In genomic region chr9:101158361-101158760, GRCh38 we compare ENCODE assay signal across 32 cellular contexts.
"Had no signal": no experiment of that assay in that cellular context is flagged by ENCODE, and none has a peak within 500 bp of the region (broad histone marks: within the 10 kb centered on the region; RNA-seq: fewer than 3 reads in every experiment).

No MANE protein-coding gene starts in this region.

- H3K4me3 Mint-ChIP-seq: naive thymus-derived CD8-positive, alpha-beta T cell; natural killer cell treated with Interleukin-12 subunit alpha and Interleukin-12 subunit beta and Interleukin-15 and Interleukin-18, amount 100 ng/mL, for 72 hours; nephron progenitor cell; neural crest cell; stimulated activated memory B cell treated with anti-CD40 and anti-IgM and Interleukin-4, amounts not matched to agents 10 μg/mL and 1 μg/mL and 100 μg/mL, for 72 hours; stimulated activated naive CD8-positive, alpha-beta T cell treated with anti-CD3 and anti-CD28 coated beads, Interleukin-15, amount 100 ng/mL, for 72 hours; type B pancreatic cell had no signal

- H3K9me3 ChIP-seq: ovary, psoas muscle, spleen, suprapubic skin, testis, tibial artery, transverse colon, upper lobe of right lung, uterus had no signal

- H3K4me1 Mint-ChIP-seq: naive thymus-derived CD8-positive, alpha-beta T cell; nephron progenitor cell; stimulated activated memory B cell treated with anti-CD40 and anti-IgM and Interleukin-4, amounts not matched to agents 10 μg/mL and 1 μg/mL and 100 μg/mL, for 72 hours; stimulated activated naive CD8-positive, alpha-beta T cell treated with anti-CD3 and anti-CD28 coated beads, Interleukin-15, amount 100 ng/mL, for 72 hours had no signal

- H3K9ac ChIP-seq: parathyroid adenoma had no signal

- H3K4me3 ChIP-seq: ovary, psoas muscle, skin epidermis, smooth muscle cell, spleen, suprapubic skin, testis, tibial artery, transverse colon, upper lobe of right lung, uterus had no signal

- H3K4me1 ChIP-seq: parathyroid adenoma, psoas muscle, spleen, suprapubic skin, testis, tibial artery, transverse colon, upper lobe of right lung, uterus had no signal

- DNase-seq: naive thymus-derived CD8-positive, alpha-beta T cell; nephron progenitor cell; occipital lobe; ovary; posterior cingulate gyrus; psoas muscle; right cardiac atrium; spleen; stimulated activated CD4-positive, alpha-beta T cell treated with anti-CD3 and anti-CD28 coated beads, Interleukin-12 subunit alpha, Interleukin-12 subunit beta, amount 100 ng/mL, for 4 hours; stimulated activated CD4-positive, alpha-beta T cell treated with anti-CD3 and anti-CD28 coated beads, Interleukin-1b, Interleukin-23, amount 100 ng/mL, for 48 hours; stimulated activated CD4-positive, alpha-beta T cell treated with anti-CD3 and anti-CD28 coated beads, Interleukin-4, amount 100 ng/mL, for 1 hour; stimulated activated CD4-positive, alpha-beta T cell treated with anti-CD3 and anti-CD28 coated beads, Interleukin-4, amount 100 ng/mL, for 4 hours; stimulated activated CD8-positive, alpha-beta memory T cell treated with anti-CD3 and anti-CD28 coated beads, Interleukin-4, amount 100 ng/mL, for 48 hours; stimulated activated naive CD4-positive, alpha-beta T cell; stimulated activated naive CD8-positive, alpha-beta T cell treated with anti-CD3 and anti-CD28 coated beads, Interleukin-15, amount 100 ng/mL, for 72 hours; stimulated activated naive CD8-positive, alpha-beta T cell treated with anti-CD3 and anti-CD28 coated beads, Interleukin-15, Interleukin-2, amounts not matched to agents 100 U/mL and 50 U/mL, for 24 hours; substantia nigra; testis; tibial artery; transverse colon; upper lobe of right lung; uterus had no signal

- H3K27ac Mint-ChIP-seq: naive thymus-derived CD8-positive, alpha-beta T cell; natural killer cell treated with Interleukin-12 subunit alpha and Interleukin-12 subunit beta and Interleukin-15 and Interleukin-18, amount 100 ng/mL, for 72 hours; nephron progenitor cell; progenitor cell of endocrine pancreas; stimulated activated memory B cell treated with anti-CD40 and anti-IgM and Interleukin-4, amounts not matched to agents 10 μg/mL and 1 μg/mL and 100 μg/mL, for 72 hours; stimulated activated naive CD8-positive, alpha-beta T cell treated with anti-CD3 and anti-CD28 coated beads, Interleukin-15, amount 100 ng/mL, for 72 hours; type B pancreatic cell had no signal

- H3K27ac ChIP-seq: ovary, parathyroid adenoma, psoas muscle, skin epidermis, spleen, suprapubic skin, testis, tibial artery, transverse colon, upper lobe of right lung, uterus had no signal

- H3K36me3 ChIP-seq: ovary, spleen, suprapubic skin, tibial artery, transverse colon, upper lobe of right lung, uterus had no signal

- H3K79me2 ChIP-seq: parathyroid adenoma had no signal

- H3K27me3 ChIP-seq: ovary, spleen, suprapubic skin, testis, tibial artery, transverse colon, upper lobe of right lung, uterus had no signal

- ATAC-seq: naive thymus-derived CD8-positive, alpha-beta T cell; natural killer cell treated with Interleukin-12 subunit alpha and Interleukin-12 subunit beta and Interleukin-15 and Interleukin-18, amount 100 ng/mL, for 72 hours; psoas muscle; right cardiac atrium; sciatic nerve; stimulated activated memory B cell treated with anti-CD40 and anti-IgM and Interleukin-4, amounts not matched to agents 10 μg/mL and 1 μg/mL and 100 μg/mL, for 72 hours; stimulated activated naive CD8-positive, alpha-beta T cell treated with anti-CD3 and anti-CD28 coated beads, Interleukin-15, amount 100 ng/mL, for 72 hours; stimulated activated naive CD8-positive, alpha-beta T cell treated with anti-CD3 and anti-CD28 coated beads, Interleukin-15, Interleukin-2, amounts not matched to agents 100 U/mL and 50 U/mL, for 24 hours; upper lobe of right lung had no signal

- H3K9me3 Mint-ChIP-seq: nephron progenitor cell; neural crest cell; stimulated activated memory B cell treated with anti-CD40 and anti-IgM and Interleukin-4, amounts not matched to agents 10 μg/mL and 1 μg/mL and 100 μg/mL, for 72 hours; stimulated activated naive CD8-positive, alpha-beta T cell treated with anti-CD3 and anti-CD28 coated beads, Interleukin-15, amount 100 ng/mL, for 72 hours; type B pancreatic cell had no signal

- H3K36me3 Mint-ChIP-seq: naive thymus-derived CD8-positive, alpha-beta T cell; natural killer cell treated with Interleukin-12 subunit alpha and Interleukin-12 subunit beta and Interleukin-15 and Interleukin-18, amount 100 ng/mL, for 72 hours; stimulated activated memory B cell treated with anti-CD40 and anti-IgM and Interleukin-4, amounts not matched to agents 10 μg/mL and 1 μg/mL and 100 μg/mL, for 72 hours; type B pancreatic cell had no signal

- H3K27me3 Mint-ChIP-seq: progenitor cell of endocrine pancreas; stimulated activated memory B cell treated with anti-CD40 and anti-IgM and Interleukin-4, amounts not matched to agents 10 μg/mL and 1 μg/mL and 100 μg/mL, for 72 hours; stimulated activated naive CD8-positive, alpha-beta T cell treated with anti-CD3 and anti-CD28 coated beads, Interleukin-15, amount 100 ng/mL, for 72 hours; type B pancreatic cell had no signal

- H3K4me2 ChIP-seq: smooth muscle cell had no signal
